ENCODE assay signal across 10 cellular contexts in genomic region chr1:37752213-37752582, GRCh38. TPM values are rescaled to one million over a fixed set of nuclear protein-coding genes. Genes with fewer than 3 reads are reported as not detected.
A peak's percentile ranks its signal among the peaks of the same experiment; 100 is the strongest.
DNase-seq lines count a peak whose midpoint lies in the region; ATAC-seq and TF ChIP-seq lines count a peak whose summit lies in the region.
"Had no signal": no experiment of that assay in that cellular context is flagged by ENCODE, and none has a peak within 500 bp of the region (broad histone marks: within the 10 kb centered on the region; RNA-seq: fewer than 3 reads in every experiment).

No MANE protein-coding gene starts in this region.

- no peak overlapping the region for H3K27ac Mint-ChIP-seq in stimulated activated naive CD8-positive, alpha-beta T cell treated with anti-CD3 and anti-CD28 coated beads, Interleukin-15, amount 100 ng/mL, for 72 hours
- H3K27ac Mint-ChIP-seq in activated T-helper 1 cell treated with anti-CD3 and anti-CD28 coated beads, Interleukin-12 subunit alpha, Interleukin-12 subunit beta, Interleukin-2, Interleukin-4 antibody, amounts not matched to agents 30 ng/mL and 10 ng/mL and 1 ng/mL, durations not matched to agents 14 hours and 24 hours and 36 hours = no peak overlapping the region

- H3K27me3 Mint-ChIP-seq in stimulated activated naive CD8-positive, alpha-beta T cell treated with anti-CD3 and anti-CD28 coated beads, Interleukin-15, amount 100 ng/mL, for 72 hours = peaks cover 87% of the 10 kb centered on the region
- H3K27me3 Mint-ChIP-seq in activated T-helper 1 cell treated with anti-CD3 and anti-CD28 coated beads, Interleukin-12 subunit alpha, Interleukin-12 subunit beta, Interleukin-2, Interleukin-4 antibody, amounts not matched to agents 30 ng/mL and 10 ng/mL and 1 ng/mL, durations not matched to agents 14 hours and 24 hours and 36 hours (ENCODE audit: insufficient read depth) = peaks cover 40% of the 10 kb centered on the region

- H3K4me1 ChIP-seq in left lung (no peaks in the 10 kb centered on the region), urinary bladder (ENCODE audit: insufficient read depth) (no peaks in the 10 kb centered on the region)

- H3K36me3 Mint-ChIP-seq in activated T-helper 1 cell treated with anti-CD3 and anti-CD28 coated beads, Interleukin-12 subunit alpha, Interleukin-12 subunit beta, Interleukin-2, Interleukin-4 antibody, amounts not matched to agents 30 ng/mL and 10 ng/mL and 1 ng/mL, durations not matched to agents 14 hours and 24 hours and 36 hours (ENCODE audit: low read depth) = no peaks in the 10 kb centered on the region

- no peak for DNase-seq in stimulated activated naive CD8-positive, alpha-beta T cell treated with anti-CD3 and anti-CD28 coated beads, Interleukin-15, amount 100 ng/mL, for 72 hours
- DNase-seq in stimulated activated naive CD8-positive, alpha-beta T cell treated with anti-CD3 and anti-CD28 coated beads, Interleukin-15, Interleukin-2, amounts not matched to agents 100 U/mL and 50 U/mL, for 24 hours = no peak
- no peak for DNase-seq in activated T-helper 1 cell treated with anti-CD3 and anti-CD28 coated beads, Interleukin-12 subunit alpha, Interleukin-12 subunit beta, Interleukin-2, Interleukin-4 antibody, amounts not matched to agents 30 ng/mL and 10 ng/mL and 1 ng/mL, durations not matched to agents 14 hours and 24 hours and 36 hours (ENCODE audit: low spot score)
- DNase-seq in left lung (no peak), cerebellum (ENCODE audit: low spot score) (no peak), DMS 273 (lab: John Stamatoyannopoulos, UW; ENCODE audit: unreplicated experiment) (no peak)

- H3K9me3 Mint-ChIP-seq in stimulated activated naive CD8-positive, alpha-beta T cell treated with anti-CD3 and anti-CD28 coated beads, Interleukin-15, amount 100 ng/mL, for 72 hours = no peaks in the 10 kb centered on the region
- H3K9me3 Mint-ChIP-seq in activated T-helper 1 cell treated with anti-CD3 and anti-CD28 coated beads, Interleukin-12 subunit alpha, Interleukin-12 subunit beta, Interleukin-2, Interleukin-4 antibody, amounts not matched to agents 30 ng/mL and 10 ng/mL and 1 ng/mL, durations not matched to agents 14 hours and 24 hours and 36 hours = no peaks in the 10 kb centered on the region

- H3K27ac ChIP-seq in left lung (no peak overlapping the region), urinary bladder (ENCODE audit: low read depth) (no peak overlapping the region)

- no peak for TF ChIP-seq CTCF in left lung (IDR thresholded peaks at IDR 0.05)

- peaks cover 33% of the 10 kb centered on the region for H3K4me1 Mint-ChIP-seq in stimulated activated naive CD8-positive, alpha-beta T cell treated with anti-CD3 and anti-CD28 coated beads, Interleukin-15, amount 100 ng/mL, for 72 hours
- peaks cover 8% of the 10 kb centered on the region for H3K4me1 Mint-ChIP-seq in activated T-helper 1 cell treated with anti-CD3 and anti-CD28 coated beads, Interleukin-12 subunit alpha, Interleukin-12 subunit beta, Interleukin-2, Interleukin-4 antibody, amounts not matched to agents 30 ng/mL and 10 ng/mL and 1 ng/mL, durations not matched to agents 14 hours and 24 hours and 36 hours (ENCODE audit: low read depth)

- H3K4me3 Mint-ChIP-seq in stimulated activated naive CD8-positive, alpha-beta T cell treated with anti-CD3 and anti-CD28 coated beads, Interleukin-15, amount 100 ng/mL, for 72 hours = peak overlapping the region; percentile 71 to 78
- H3K4me3 Mint-ChIP-seq in activated T-helper 1 cell treated with anti-CD3 and anti-CD28 coated beads, Interleukin-12 subunit alpha, Interleukin-12 subunit beta, Interleukin-2, Interleukin-4 antibody, amounts not matched to agents 30 ng/mL and 10 ng/mL and 1 ng/mL, durations not matched to agents 14 hours and 24 hours and 36 hours = peak overlapping the region; percentile 64

- no peaks in the 10 kb centered on the region for H3K9me3 ChIP-seq in left lung

- WGBS in urinary bladder = 24% methylated on average over 11 of the region's 11 CpGs

- ATAC-seq in stimulated activated naive CD8-positive, alpha-beta T cell treated with anti-CD3 and anti-CD28 coated beads, Interleukin-15, amount 100 ng/mL, for 72 hours = no peak
- ATAC-seq in stimulated activated naive CD8-positive, alpha-beta T cell treated with anti-CD3 and anti-CD28 coated beads, Interleukin-15, Interleukin-2, amounts not matched to agents 100 U/mL and 50 U/mL, for 24 hours = no peak
- ATAC-seq in left lung (no peak), GM18502 (IDR thresholded peaks at IDR 0.05; ENCODE audit: poor library complexity, unreplicated experiment) (no peak)

- H3K4me3 ChIP-seq in left lung = peak overlapping the region; percentile 15 to 26
- peak overlapping the region; percentile 48 for H3K4me3 ChIP-seq in urinary bladder (ENCODE audit: low read depth, low read length)

- intact Hi-C loops in activated T-helper 1 cell treated with anti-CD3 and anti-CD28 coated beads, Interleukin-12 subunit alpha, Interleukin-12 subunit beta, Interleukin-2, Interleukin-4 antibody, amounts not matched to agents 30 ng/mL and 10 ng/mL and 1 ng/mL, durations not matched to agents 14 hours and 24 hours and 36 hours (cut with micrococcal nuclease) = no loop called here
- intact Hi-C loops in left lung (cut with DNase I) = no loop called here

- H3K36me3 ChIP-seq in left lung (no peaks in the 10 kb centered on the region), urinary bladder (ENCODE audit: insufficient read depth) (no peaks in the 10 kb centered on the region)

- H3K27me3 ChIP-seq in left lung = peaks cover 25 to 96% of the 10 kb centered on the region in 2 donors

RNA-seq across cellular contexts. Expression of gene EPHA10, which starts 12.7 kb away (rescaled TPM):
- total RNA-seq in activated T-helper 1 cell treated with anti-CD3 and anti-CD28 coated beads, Interleukin-12 subunit alpha, Interleukin-12 subunit beta, Interleukin-2, Interleukin-4 antibody, amounts not matched to agents 30 ng/mL and 10 ng/mL and 1 ng/mL, durations not matched to agents 14 hours and 24 hours and 36 hours = 0.05 and 0.27 TPM in 2 replicates
- total RNA-seq in left lung (1 to 10 TPM; 2.3 to 3.2 TPM), urinary bladder (0.05 TPM), cerebellum (8.8 TPM)
- polyA plus RNA-seq in urinary bladder = 0.15 TPM
- total RNA-seq: M059J, mononuclear cell had no signal

RNA-seq across cellular contexts. Expression of gene MANEAL, which starts 41.4 kb away (rescaled TPM):
- total RNA-seq in activated T-helper 1 cell treated with anti-CD3 and anti-CD28 coated beads, Interleukin-12 subunit alpha, Interleukin-12 subunit beta, Interleukin-2, Interleukin-4 antibody, amounts not matched to agents 30 ng/mL and 10 ng/mL and 1 ng/mL, durations not matched to agents 14 hours and 24 hours and 36 hours = 3.6 and 4.0 TPM in 2 replicates
- total RNA-seq in left lung = 10 to 100 TPM in 1 of 2 donors, 1 to 10 TPM in 1; 8.6 to 11.2 TPM
- total RNA-seq in urinary bladder = 3.3 TPM
- polyA plus RNA-seq in urinary bladder = 3.1 TPM
- 23.2 TPM for total RNA-seq in cerebellum

RNA-seq across cellular contexts. Expression of gene C1orf122, which starts 55.4 kb away (rescaled TPM):
- 30.7 and 33.3 TPM in 2 replicates for total RNA-seq in activated T-helper 1 cell treated with anti-CD3 and anti-CD28 coated beads, Interleukin-12 subunit alpha, Interleukin-12 subunit beta, Interleukin-2, Interleukin-4 antibody, amounts not matched to agents 30 ng/mL and 10 ng/mL and 1 ng/mL, durations not matched to agents 14 hours and 24 hours and 36 hours
- total RNA-seq in left lung = 10 to 100 TPM; 43.0 to 54.3 TPM
- 10.0 TPM for total RNA-seq in urinary bladder
- 59.2 TPM for polyA plus RNA-seq in urinary bladder
- total RNA-seq in cerebellum = 8.3 TPM

RNA-seq across cellular contexts. Expression of gene YRDC, which starts 55.8 kb away (rescaled TPM):
- 73.9 and 77.6 TPM in 2 replicates for total RNA-seq in activated T-helper 1 cell treated with anti-CD3 and anti-CD28 coated beads, Interleukin-12 subunit alpha, Interleukin-12 subunit beta, Interleukin-2, Interleukin-4 antibody, amounts not matched to agents 30 ng/mL and 10 ng/mL and 1 ng/mL, durations not matched to agents 14 hours and 24 hours and 36 hours
- total RNA-seq in left lung (10 to 100 TPM; 13.1 to 16.9 TPM), urinary bladder (6.0 TPM), cerebellum (6.4 TPM)
- 15.0 TPM for polyA plus RNA-seq in urinary bladder

RNA-seq across cellular contexts. Expression of gene CDCA8, which starts 59.9 kb away (rescaled TPM):
- total RNA-seq in activated T-helper 1 cell treated with anti-CD3 and anti-CD28 coated beads, Interleukin-12 subunit alpha, Interleukin-12 subunit beta, Interleukin-2, Interleukin-4 antibody, amounts not matched to agents 30 ng/mL and 10 ng/mL and 1 ng/mL, durations not matched to agents 14 hours and 24 hours and 36 hours = 33.5 and 37.2 TPM in 2 replicates
- 1 to 10 TPM; 3.4 to 5.8 TPM for total RNA-seq in left lung
- total RNA-seq in urinary bladder = 3.1 TPM
- 1.3 TPM for polyA plus RNA-seq in urinary bladder
- total RNA-seq in cerebellum = 3.6 TPM
